ENCODE assay signal across 8 cellular contexts in genomic region chr16:67926181-67926742, GRCh38. TPM values are rescaled to one million over a fixed set of nuclear protein-coding genes. Genes with fewer than 3 reads are reported as not detected.
DNase-seq lines count a peak whose midpoint lies in the region; ATAC-seq and TF ChIP-seq lines count a peak whose summit lies in the region.

No MANE protein-coding gene starts in this region.

- no peaks in the 10 kb centered on the region for H3K27me3 Mint-ChIP-seq in activated naive CD4-positive, alpha-beta T cell treated with anti-CD3 and anti-CD28 coated beads, Interleukin-2, amount 50 U/mL, for 24 hours

- H3K36me3 Mint-ChIP-seq in activated naive CD4-positive, alpha-beta T cell treated with anti-CD3 and anti-CD28 coated beads, Interleukin-2, amount 50 U/mL, for 24 hours, result no peaks in the 10 kb centered on the region

- POLR2A ChIA-PET in RWPE1 (lab: Yijun Ruan, JAX; ENCODE audit: low non-redundant PET), result interaction anchor here (0.5 kb wide), 1 partner anchor 110 kb away, joined by 7 read pairs; no protein-coding TSS in a partner anchor

- H3K9me3 ChIP-seq in gastroesophageal sphincter (no peaks in the 10 kb centered on the region), thoracic aorta (no peaks in the 10 kb centered on the region)

- H3K4me3 ChIP-seq in gastroesophageal sphincter, result no peak overlapping the region
- H3K4me3 ChIP-seq in thoracic aorta, result peak overlapping the region; percentile 21

- CTCF ChIA-PET in RWPE1 (lab: Yijun Ruan, JAX), result interaction anchor here (0.8 to 3.3 kb wide), 4 partner anchors 8 to 110 kb away, joined by 4 to 19 read pairs (median 12); no protein-coding TSS in a partner anchor

- DNase-seq in activated naive CD4-positive, alpha-beta T cell treated with anti-CD3 and anti-CD28 coated beads, Interleukin-2, amount 50 U/mL, for 16 hours, result no peak
- DNase-seq in RWPE1 (ENCODE audit: low spot score) (peak; percentile 36), thoracic aorta (ENCODE audit: low spot score) (no peak)
- DNase-seq in stimulated activated CD4-positive, alpha-beta T cell treated with anti-CD3 and anti-CD28 coated beads, Interleukin-15, amount 100 ng/mL, for 24 hours, result no peak

- peaks cover 0 to 64% (median 12%) of the 10 kb centered on the region in 3 donors for H3K4me1 ChIP-seq in gastroesophageal sphincter
- H3K4me1 ChIP-seq in thoracic aorta (ENCODE audit: control insufficient read depth in 1 of 2, low read depth in 2 of 2), result peaks cover 8 to 19% of the 10 kb centered on the region in 2 donors

- H3K27me3 ChIP-seq in gastroesophageal sphincter (no peaks in the 10 kb centered on the region), thoracic aorta (replicated peaks; ENCODE audit: insufficient read depth) (no peaks in the 10 kb centered on the region)

- 33 to 45% methylated on average over 1 to 5 of the region's 13 CpGs for WGBS in gastroesophageal sphincter (ENCODE audit: low coverage in 1 of 2), 2 donors

- no peaks in the 10 kb centered on the region for H3K9me3 Mint-ChIP-seq in activated naive CD4-positive, alpha-beta T cell treated with anti-CD3 and anti-CD28 coated beads, Interleukin-2, amount 50 U/mL, for 24 hours

- no peak for TF ChIP-seq EP300 in gastroesophageal sphincter (IDR thresholded peaks at IDR 0.05)

- no peak overlapping the region for H3K4me3 Mint-ChIP-seq in activated naive CD4-positive, alpha-beta T cell treated with anti-CD3 and anti-CD28 coated beads, Interleukin-2, amount 50 U/mL, for 24 hours

- TF ChIP-seq POLR2A in gastroesophageal sphincter (IDR thresholded peaks at IDR 0.05), result no peak

- 0 out of 2 replicates have a peak, but pooled peaks have one; percentile 12 for TF ChIP-seq CTCF in RWPE1 (conservative IDR thresholded peaks at IDR 0.05; ENCODE audit: low read depth)
- TF ChIP-seq CTCF in gastroesophageal sphincter (IDR thresholded peaks at IDR 0.05), result no peak
- TF ChIP-seq CTCF in thoracic aorta (IDR thresholded peaks at IDR 0.05), result peak; percentile 40

- no peak for ATAC-seq in gastroesophageal sphincter
- ATAC-seq in thoracic aorta (ENCODE audit: insufficient number of reproducible peaks, low FRiP score, low read depth), result no peak
- ATAC-seq in HG02623 (IDR thresholded peaks at IDR 0.05; ENCODE audit: unreplicated experiment), result no peak
- no peak for ATAC-seq in HG02759 (IDR thresholded peaks at IDR 0.05; ENCODE audit: unreplicated experiment)

- H3K27ac Mint-ChIP-seq in activated naive CD4-positive, alpha-beta T cell treated with anti-CD3 and anti-CD28 coated beads, Interleukin-2, amount 50 U/mL, for 24 hours, result peak overlapping the region; percentile 51

- H3K27ac ChIP-seq in RWPE1 (peak overlapping the region; percentile 73), gastroesophageal sphincter (peak overlapping the region in 3 of 4 donors; percentile 31 to 65 (median 60)), thoracic aorta (peak overlapping the region; percentile 68 to 70)

- H3K36me3 ChIP-seq in gastroesophageal sphincter, result peaks cover 0 to 59% of the 10 kb centered on the region in 2 donors
- peaks cover 22% of the 10 kb centered on the region for H3K36me3 ChIP-seq in thoracic aorta

- H3K4me1 Mint-ChIP-seq in activated naive CD4-positive, alpha-beta T cell treated with anti-CD3 and anti-CD28 coated beads, Interleukin-2, amount 50 U/mL, for 24 hours, result peaks cover 19% of the 10 kb centered on the region

RNA-seq across cellular contexts. Expression of gene CTRL, which starts 5.4 kb away (rescaled TPM):
- total RNA-seq in gastroesophageal sphincter (1 to 10 TPM in 2 of 4 donors, not detected in 2; 1.2 to 5.0 TPM), thoracic aorta (1 to 10 TPM in 1 of 2 donors, under 1 TPM in 1; 0.54 to 2.5 TPM)

RNA-seq across cellular contexts. Expression of gene PSMB10, which starts 10.4 kb away (rescaled TPM):
- total RNA-seq in gastroesophageal sphincter, result 10 to 100 TPM; 26.5 to 33.8 (median 32.6) TPM
- 10 to 100 TPM; 19.8 to 52.7 TPM for total RNA-seq in thoracic aorta

RNA-seq across cellular contexts. Expression of gene LCAT, which starts 17.7 kb away (rescaled TPM):
- total RNA-seq in gastroesophageal sphincter, result 10 to 100 TPM; 10.8 to 25.8 (median 15.9) TPM
- 10 to 100 TPM; 28.1 to 46.6 TPM for total RNA-seq in thoracic aorta

RNA-seq across cellular contexts. Expression of gene PSKH1, which starts 33.2 kb away (rescaled TPM):
- 10 to 100 TPM; 14.7 to 32.3 (median 23.4) TPM for total RNA-seq in gastroesophageal sphincter
- total RNA-seq in thoracic aorta, result 10 to 100 TPM; 24.1 to 36.0 TPM

RNA-seq across cellular contexts. Expression of gene NRN1L, which starts 41.6 kb away (rescaled TPM):
- total RNA-seq in gastroesophageal sphincter, result 1 to 10 TPM in 2 of 4 donors, not detected in 2; 1.2 to 2.4 TPM
- total RNA-seq in thoracic aorta, result not detected

Comparison
In these comparisons a context has a peak if more than half of its experiments do, and no peak if none do; other contexts are left out.
1. CTCF ChIP-seq: peak in RWPE1 (single experiment) and thoracic aorta (single experiment); none in gastroesophageal sphincter (0 of 4).
2. Peak in every context shown above with its lines, with median percentiles within 50 percentile points of each other: H3K27ac ChIP-seq.